In genomic region chr11:82505384-82505783, GRCh38 we compare ENCODE assay signal across 32 cellular contexts.
"Had no signal": no experiment of that assay in that cellular context is flagged by ENCODE, and none has a peak within 500 bp of the region (broad histone marks: within the 10 kb centered on the region; RNA-seq: fewer than 3 reads in every experiment).

No MANE protein-coding gene starts in this region.

- H3K9me3 ChIP-seq: ascending aorta, breast epithelium, esophagus squamous epithelium, gastroesophageal sphincter, heart right ventricle had no signal

- H3K27ac ChIP-seq: ascending aorta, breast epithelium, cardiac muscle cell, epithelial cell of prostate, esophagus squamous epithelium, gastroesophageal sphincter, heart right ventricle, WERI-Rb-1 had no signal

- H3K4me3 ChIP-seq: ascending aorta, breast epithelium, cardiac muscle cell, esophagus squamous epithelium, gastroesophageal sphincter, heart right ventricle had no signal

- H3K27ac Mint-ChIP-seq: activated CD4-positive, alpha-beta memory T cell treated with anti-CD3 and anti-CD28 coated beads, Interleukin-2, amount 10 ng/mL, durations not matched to agents 7 days and 5 days; activated CD4-positive, alpha-beta T cell treated with anti-CD3 and anti-CD28 coated beads for 36 hours; activated CD4-positive, alpha-beta T cell treated with anti-CD3 and anti-CD28 coated beads, Interleukin-2, amount 10 ng/mL, durations not matched to agents 24 days and 14 days; activated naive CD4-positive, alpha-beta T cell treated with anti-CD3 and anti-CD28 coated beads, Interleukin-2, amount 10 ng/mL, durations not matched to agents 7 days and 5 days; activated naive CD4-positive, alpha-beta T cell treated with anti-CD3 and anti-CD28 coated beads, Interleukin-2, amount 50 U/mL, for 72 hours; activated naive CD8-positive, alpha-beta T cell treated with anti-CD3 and anti-CD28 coated beads, Interleukin-2, amount 10 ng/mL, durations not matched to agents 7 days and 5 days; activated T-cell treated with anti-CD3 and anti-CD28 coated beads, Interleukin-2, amount 50 U/mL, for 24 hours; activated T-cell treated with anti-CD3 and anti-CD28 coated beads, Interleukin-2, amount 50 U/mL, for 72 hours; brain; effector memory CD8-positive, alpha-beta T cell; T-helper 17 cell; T-helper 2 cell treated with Interferon-gamma antibody and Interleukin-4, amounts not matched to agents 5 μg/mL and 100 μg/mL, for 36 hours had no signal

- H3K4me1 Mint-ChIP-seq: activated CD4-positive, alpha-beta memory T cell treated with anti-CD3 and anti-CD28 coated beads, Interleukin-2, amount 10 ng/mL, durations not matched to agents 7 days and 5 days; activated CD4-positive, alpha-beta T cell treated with anti-CD3 and anti-CD28 coated beads for 36 hours; activated CD4-positive, alpha-beta T cell treated with anti-CD3 and anti-CD28 coated beads, Interleukin-2, amount 10 ng/mL, durations not matched to agents 24 days and 14 days; activated naive CD4-positive, alpha-beta T cell treated with anti-CD3 and anti-CD28 coated beads, Interleukin-2, amount 10 ng/mL, durations not matched to agents 7 days and 5 days; activated naive CD8-positive, alpha-beta T cell treated with anti-CD3 and anti-CD28 coated beads, Interleukin-2, amount 10 ng/mL, durations not matched to agents 7 days and 5 days; T-helper 17 cell had no signal

- H3K4me1 ChIP-seq: ascending aorta, breast epithelium, gastroesophageal sphincter, heart right ventricle had no signal

- H3K36me3 Mint-ChIP-seq: activated naive CD4-positive, alpha-beta T cell treated with anti-CD3 and anti-CD28 coated beads, Interleukin-2, amount 10 ng/mL, durations not matched to agents 7 days and 5 days; activated naive CD4-positive, alpha-beta T cell treated with anti-CD3 and anti-CD28 coated beads, Interleukin-2, amount 50 U/mL, for 72 hours; activated naive CD8-positive, alpha-beta T cell treated with anti-CD3 and anti-CD28 coated beads, Interleukin-2, amount 10 ng/mL, durations not matched to agents 7 days and 5 days; brain had no signal

- H3K27me3 ChIP-seq: ascending aorta, breast epithelium, cardiac muscle cell, esophagus squamous epithelium, gastroesophageal sphincter had no signal

- H3K27me3 Mint-ChIP-seq: activated CD4-positive, alpha-beta memory T cell treated with anti-CD3 and anti-CD28 coated beads, Interleukin-2, amount 10 ng/mL, durations not matched to agents 7 days and 5 days; activated CD4-positive, alpha-beta T cell treated with anti-CD3 and anti-CD28 coated beads for 36 hours; activated CD4-positive, alpha-beta T cell treated with anti-CD3 and anti-CD28 coated beads, Interleukin-2, amount 10 ng/mL, durations not matched to agents 24 days and 14 days; activated naive CD4-positive, alpha-beta T cell treated with anti-CD3 and anti-CD28 coated beads, Interleukin-2, amount 10 ng/mL, durations not matched to agents 7 days and 5 days; activated naive CD8-positive, alpha-beta T cell treated with anti-CD3 and anti-CD28 coated beads, Interleukin-2, amount 10 ng/mL, durations not matched to agents 7 days and 5 days; activated T-cell treated with anti-CD3 and anti-CD28 coated beads, Interleukin-2, amount 50 U/mL, for 24 hours; effector memory CD8-positive, alpha-beta T cell; T-helper 17 cell had no signal

- H3K4me3 Mint-ChIP-seq: activated CD4-positive, alpha-beta memory T cell treated with anti-CD3 and anti-CD28 coated beads, Interleukin-2, amount 10 ng/mL, durations not matched to agents 7 days and 5 days; activated CD4-positive, alpha-beta T cell treated with anti-CD3 and anti-CD28 coated beads for 36 hours; activated CD4-positive, alpha-beta T cell treated with anti-CD3 and anti-CD28 coated beads, Interleukin-2, amount 10 ng/mL, durations not matched to agents 24 days and 14 days; activated naive CD4-positive, alpha-beta T cell treated with anti-CD3 and anti-CD28 coated beads, Interleukin-2, amount 10 ng/mL, durations not matched to agents 7 days and 5 days; activated naive CD8-positive, alpha-beta T cell treated with anti-CD3 and anti-CD28 coated beads, Interleukin-2, amount 10 ng/mL, durations not matched to agents 7 days and 5 days; activated T-cell treated with anti-CD3 and anti-CD28 coated beads, Interleukin-2, amount 50 U/mL, for 24 hours; activated T-cell treated with anti-CD3 and anti-CD28 coated beads, Interleukin-2, amount 50 U/mL, for 72 hours; brain; effector memory CD8-positive, alpha-beta T cell; T-helper 17 cell; T-helper 2 cell treated with Interferon-gamma antibody and Interleukin-4, amounts not matched to agents 5 μg/mL and 100 μg/mL, for 36 hours had no signal

- H3K36me3 ChIP-seq: ascending aorta, breast epithelium, cardiac muscle cell, esophagus squamous epithelium, gastroesophageal sphincter, heart right ventricle, WERI-Rb-1 had no signal

- DNase-seq: activated CD4-positive, alpha-beta memory T cell treated with anti-CD3 and anti-CD28 coated beads, Interleukin-2, amount 10 ng/mL, durations not matched to agents 7 days and 5 days; activated CD4-positive, alpha-beta T cell treated with anti-CD3 and anti-CD28 coated beads for 36 hours; activated CD4-positive, alpha-beta T cell treated with anti-CD3 and anti-CD28 coated beads, Interleukin-2, amount 10 ng/mL, durations not matched to agents 24 days and 14 days; activated CD4-positive, CD25-positive, alpha-beta regulatory T cell; activated CD4-positive, CD25-positive, alpha-beta regulatory T cell treated with anti-CD3 and anti-CD28 coated beads, Interleukin-2, amount 50 U/mL, for 72 hours; activated CD8-positive, alpha-beta memory T cell treated with anti-CD3 and anti-CD28 coated beads, Interleukin-2, amount 50 U/mL, for 48 hours; activated gamma-delta T cell; activated naive CD4-positive, alpha-beta T cell; activated naive CD4-positive, alpha-beta T cell treated with anti-CD3 and anti-CD28 coated beads, Interleukin-2, amount 10 ng/mL, durations not matched to agents 7 days and 5 days; activated naive CD8-positive, alpha-beta T cell treated with anti-CD3 and anti-CD28 coated beads, Interleukin-2, amount 10 ng/mL, durations not matched to agents 7 days and 5 days; activated T-cell treated with anti-CD3 and anti-CD28 coated beads for 4 hours; activated T-cell treated with anti-CD3 and anti-CD28 coated beads, Interleukin-2, amount 50 U/mL, for 24 hours; activated T-cell treated with anti-CD3 and anti-CD28 coated beads, Interleukin-2, amount 50 U/mL, for 72 hours; cortex of kidney; dermis blood vessel endothelial cell; effector CD4-positive, alpha-beta T cell; effector memory CD8-positive, alpha-beta T cell; esophagus squamous epithelium; foreskin melanocyte; heart right ventricle; T-helper 1 cell; T-helper 17 cell; T1000; WERI-Rb-1 had no signal

- H3K9me3 Mint-ChIP-seq: activated CD4-positive, alpha-beta memory T cell treated with anti-CD3 and anti-CD28 coated beads, Interleukin-2, amount 10 ng/mL, durations not matched to agents 7 days and 5 days; activated CD4-positive, alpha-beta T cell treated with anti-CD3 and anti-CD28 coated beads, Interleukin-2, amount 10 ng/mL, durations not matched to agents 24 days and 14 days; activated naive CD4-positive, alpha-beta T cell treated with anti-CD3 and anti-CD28 coated beads, Interleukin-2, amount 50 U/mL, for 72 hours; activated naive CD8-positive, alpha-beta T cell treated with anti-CD3 and anti-CD28 coated beads, Interleukin-2, amount 10 ng/mL, durations not matched to agents 7 days and 5 days; activated T-cell treated with anti-CD3 and anti-CD28 coated beads, Interleukin-2, amount 50 U/mL, for 24 hours; activated T-cell treated with anti-CD3 and anti-CD28 coated beads, Interleukin-2, amount 50 U/mL, for 72 hours; T-helper 2 cell treated with Interferon-gamma antibody and Interleukin-4, amounts not matched to agents 5 μg/mL and 100 μg/mL, for 36 hours had no signal
